ENCODE assay signal across 1 cellular context in genomic region chr2:118854507-118855300, GRCh38.
TF ChIP-seq lines count a peak whose summit lies in the region.

No MANE protein-coding gene starts in this region.

TF ChIP-seq in H1, 55 proteins besides CTCF, POLR2A, EP300 and RAD21 (continued from another document):
- TF ChIP-seq CTBP2 (IDR thresholded peaks at IDR 0.05; ENCODE audit: borderline replicate concordance, insufficient read depth, insufficient read length, low read length), result peak; percentile 43
- TF ChIP-seq RNF2 (IDR thresholded peaks at IDR 0.05; ENCODE audit: borderline replicate concordance, low read depth, low read length, missing control alignments, poor library complexity, severe bottlenecking), result peak; percentile 8
- TF ChIP-seq HDAC2 (IDR thresholded peaks at IDR 0.05; ENCODE audit: borderline replicate concordance in 1 of 2, low read depth in 2 of 2, low read length in 2 of 2), result 0 out of 4 replicates have a peak, but pooled peaks of 1 of the 2 experiments have one; percentile 6
